In genomic region chr20:47356526-47357295, GRCh38 we compare ENCODE assay signal across 8 cellular contexts. TPM values are rescaled to one million over a fixed set of nuclear protein-coding genes. Genes with fewer than 3 reads are reported as not detected.
DNase-seq lines count a peak whose midpoint lies in the region; ATAC-seq and TF ChIP-seq lines count a peak whose summit lies in the region.

TSS of gene ZMYND8 (minus strand) at chr20:47356699. CDS start at chr20:47356670, 29 bp downstream.

- no peaks in the 10 kb centered on the region for H3K9me3 ChIP-seq in CD4-positive, CD25-positive, alpha-beta regulatory T cell (ENCODE audit: control insufficient read depth in 2 of 2, low read length in 2 of 2)

- TF ChIP-seq RAD21 in Ishikawa (IDR thresholded peaks at IDR 0.05; ENCODE audit: low read depth), result no peak

- TF ChIP-seq EP300 in Ishikawa (IDR thresholded peaks at IDR 0.05; ENCODE audit: borderline replicate concordance), result no peak

- H3K9me3 Mint-ChIP-seq in CD4-positive, CD25-positive, alpha-beta regulatory T cell, result no peaks in the 10 kb centered on the region

- peak; percentile 87 to 99 (median 97) for DNase-seq in CD4-positive, CD25-positive, alpha-beta regulatory T cell
- DNase-seq in OCI-M2 (lab: John Stamatoyannopoulos, UW; ENCODE audit: unreplicated experiment) (peak; percentile 98), midbrain (lab: John Stamatoyannopoulos, UW) (peak; percentile 97)
- DNase-seq in activated CD8-positive, alpha-beta memory T cell treated with anti-CD3 and anti-CD28 coated beads, Interleukin-2, amount 50 U/mL, for 48 hours, result peak; percentile 100
- DNase-seq in stimulated activated CD8-positive, alpha-beta memory T cell treated with anti-CD3 and anti-CD28 coated beads, Interleukin-15, amount 100 ng/mL, for 48 hours (ENCODE audit: low read depth in 2 of 2), result peak; percentile 79 to 89

- H3K4me1 Mint-ChIP-seq in CD4-positive, CD25-positive, alpha-beta regulatory T cell, result peaks cover 24 to 48% (median 33%) of the 10 kb centered on the region in 4 donors

- H3K36me3 Mint-ChIP-seq in CD4-positive, CD25-positive, alpha-beta regulatory T cell, result peaks cover 19% of the 10 kb centered on the region

- peak within 1 kb of the TSS; percentile 99 to 100 (median 99) for H3K27ac Mint-ChIP-seq in CD4-positive, CD25-positive, alpha-beta regulatory T cell

- H3K27me3 ChIP-seq in CD4-positive, CD25-positive, alpha-beta regulatory T cell (ENCODE audit: control insufficient read depth, insufficient read depth, low read length), result no peaks in the 10 kb centered on the region

- peaks cover 62% of the 10 kb centered on the region for H3K4me1 ChIP-seq in CD4-positive, CD25-positive, alpha-beta regulatory T cell (ENCODE audit: control insufficient read depth, insufficient read depth, low read length, poor library complexity, severe bottlenecking)

- peak within 1 kb of the TSS; percentile 94 to 97 (median 95) for H3K4me3 Mint-ChIP-seq in CD4-positive, CD25-positive, alpha-beta regulatory T cell

- H3K36me3 ChIP-seq in CD4-positive, CD25-positive, alpha-beta regulatory T cell (ENCODE audit: control insufficient read depth, insufficient read depth, low read length), result peaks cover 3% of the 10 kb centered on the region

- peak within 1 kb of the TSS; percentile 89 for H3K27ac ChIP-seq in CD4-positive, CD25-positive, alpha-beta regulatory T cell (ENCODE audit: insufficient read depth, low read length, poor library complexity, severe bottlenecking)

- in situ Hi-C loops in endometrial microvascular endothelial cells (cut with HindIII; ENCODE audit: inconsistent ontology term, low pct_unique_long_range_greater_than_20kb, low sequenced_read_pairs), result loop anchor here (25.0 kb wide), 1 partner anchor 256 kb away; no protein-coding TSS in a partner anchor

- no peaks in the 10 kb centered on the region for H3K27me3 Mint-ChIP-seq in CD4-positive, CD25-positive, alpha-beta regulatory T cell

- H3K4me3 ChIP-seq in CD4-positive, CD25-positive, alpha-beta regulatory T cell (ENCODE audit: low read depth, low read length), result peak within 1 kb of the TSS; percentile 93

- ATAC-seq in CD4-positive, CD25-positive, alpha-beta regulatory T cell (ENCODE audit: low read depth in 2 of 2), result peak; percentile 86 to 88
- peak; percentile 39 for ATAC-seq in GM21367 (IDR thresholded peaks at IDR 0.05; ENCODE audit: unreplicated experiment)

TF ChIP-seq in Ishikawa, 13 proteins besides CTCF, POLR2A, EP300 and RAD21:
- TF ChIP-seq MAX (IDR thresholded peaks at IDR 0.05), result no peak
- TF ChIP-seq ZBTB7A (IDR thresholded peaks at IDR 0.05; ENCODE audit: low read depth), result 0 out of 2 replicates have a peak, but pooled peaks have one; percentile 5
- TF ChIP-seq YY1 (IDR thresholded peaks at IDR 0.05; ENCODE audit: low read depth), result peak; percentile 69
- TF ChIP-seq TAF1 (IDR thresholded peaks at IDR 0.05; ENCODE audit: low read depth), result peak; percentile 25; the same call in 1 of the 2 replicates
TF ChIP-seq in Ishikawa: peak in this region for 3.

RNA-seq across cellular contexts. Expression of gene ZMYND8, which starts in this region (rescaled TPM):
- 47.2 TPM for total RNA-seq in CD4-positive, CD25-positive, alpha-beta regulatory T cell
- 10 to 100 TPM in 1 of 4 donors, 1 to 10 TPM in 3; 7.5 to 10.4 (median 8.2) TPM for polyA plus RNA-seq in CD4-positive, CD25-positive, alpha-beta regulatory T cell
- total RNA-seq in endometrial microvascular endothelial cells (ENCODE audit: inconsistent ontology term), result 22.4 TPM

Comparison
In these comparisons a context has a peak if more than half of its experiments do, and no peak if none do; other contexts are left out.
1. Peak in every context shown above with its lines: DNase-seq, ATAC-seq, H3K4me3 ChIP-seq and H3K27ac ChIP-seq.